ENCODE assay signal across 19 cellular contexts in the genomic region with DNA sequence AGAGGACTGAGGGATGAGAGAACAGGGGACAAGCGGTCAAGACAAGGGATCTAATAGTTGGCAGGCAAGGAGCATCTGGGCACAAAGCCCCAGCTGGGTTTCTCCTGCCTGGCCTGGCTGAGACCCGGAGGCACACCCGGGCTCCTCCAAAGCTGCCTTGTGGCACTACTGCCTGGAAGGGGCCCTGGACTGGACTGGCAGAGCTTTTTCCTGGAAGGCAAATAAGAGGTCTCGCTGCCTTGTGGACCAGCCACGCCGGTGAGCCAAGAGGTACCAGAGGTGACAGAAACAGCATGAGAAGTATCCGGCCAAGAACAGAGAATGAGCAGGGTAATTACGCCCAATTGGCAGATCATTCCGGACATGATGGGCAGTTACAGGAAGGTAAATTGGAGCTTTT.
"Had no signal": no experiment of that assay in that cellular context is flagged by ENCODE, and none has a peak within 500 bp of the region (broad histone marks: within the 10 kb centered on the region; RNA-seq: fewer than 3 reads in every experiment).

No MANE protein-coding gene starts in this region.

- H3K4me3 ChIP-seq: SJCRH30 had no signal

- H3K9me3 ChIP-seq: SJCRH30, SK-N-SH had no signal

- DNase-seq: activated CD4-positive, alpha-beta T cell treated with anti-CD3 and anti-CD28 coated beads for 4 hours; activated CD8-positive, alpha-beta memory T cell treated with anti-CD3 and anti-CD28 coated beads, Interleukin-2, amount 50 U/mL, for 4 hours; activated CD8-positive, alpha-beta T cell treated with anti-CD3 and anti-CD28 coated beads for 36 hours; activated naive CD8-positive, alpha-beta T cell treated with anti-CD3 and anti-CD28 coated beads for 36 hours; activated T-cell treated with anti-CD3 and anti-CD28 coated beads, Interleukin-2, amount 50 U/mL, for 72 hours; brain microvascular endothelial cell; cerebellar nuclear complex; MM.1S; NCI-H1105; NCI-H1436 treated with DMSO at 0.1 percent for 48 hours; NCI-H187; NCI-H2081; NCI-H446 treated with DMSO at 0.1 percent for 48 hours; NCI-H524 treated with DMSO at 0.1 percent for 48 hours; NCI-H748 treated with DMSO at 0.1 percent for 48 hours; Right ventricle myocardium superior; SJCRH30; SK-N-SH had no signal

- H3K27ac Mint-ChIP-seq: activated CD8-positive, alpha-beta T cell treated with anti-CD3 and anti-CD28 coated beads for 36 hours; activated naive CD8-positive, alpha-beta T cell treated with anti-CD3 and anti-CD28 coated beads for 36 hours; activated T-cell treated with anti-CD3 and anti-CD28 coated beads, Interleukin-2, amount 50 U/mL, for 72 hours had no signal

- H3K4me1 ChIP-seq: SJCRH30 had no signal

- H3K9me3 Mint-ChIP-seq: activated CD8-positive, alpha-beta T cell treated with anti-CD3 and anti-CD28 coated beads for 36 hours; activated naive CD8-positive, alpha-beta T cell treated with anti-CD3 and anti-CD28 coated beads for 36 hours; activated T-cell treated with anti-CD3 and anti-CD28 coated beads, Interleukin-2, amount 50 U/mL, for 72 hours had no signal

- H3K4me1 Mint-ChIP-seq: activated naive CD8-positive, alpha-beta T cell treated with anti-CD3 and anti-CD28 coated beads for 36 hours had no signal

- H3K27me3 ChIP-seq: brain microvascular endothelial cell, SJCRH30 had no signal

- H3K27ac ChIP-seq: brain microvascular endothelial cell, SJCRH30 had no signal

- ATAC-seq: activated CD4-positive, CD25-positive, alpha-beta regulatory T cell treated with anti-CD3 and anti-CD28 coated beads, Interleukin-2, amount 50 U/mL, for 24 hours; activated CD8-positive, alpha-beta T cell treated with anti-CD3 and anti-CD28 coated beads for 36 hours; activated T-cell treated with anti-CD3 and anti-CD28 coated beads, Interleukin-2, amount 50 U/mL, for 72 hours had no signal

- H3K4me3 Mint-ChIP-seq: activated CD8-positive, alpha-beta T cell treated with anti-CD3 and anti-CD28 coated beads for 36 hours; activated naive CD8-positive, alpha-beta T cell treated with anti-CD3 and anti-CD28 coated beads for 36 hours; activated T-cell treated with anti-CD3 and anti-CD28 coated beads, Interleukin-2, amount 50 U/mL, for 72 hours had no signal

- H3K27me3 Mint-ChIP-seq: activated CD8-positive, alpha-beta T cell treated with anti-CD3 and anti-CD28 coated beads for 36 hours; activated naive CD8-positive, alpha-beta T cell treated with anti-CD3 and anti-CD28 coated beads for 36 hours had no signal
